ENCODE assay signal across 8 cellular contexts in the genomic region with DNA sequence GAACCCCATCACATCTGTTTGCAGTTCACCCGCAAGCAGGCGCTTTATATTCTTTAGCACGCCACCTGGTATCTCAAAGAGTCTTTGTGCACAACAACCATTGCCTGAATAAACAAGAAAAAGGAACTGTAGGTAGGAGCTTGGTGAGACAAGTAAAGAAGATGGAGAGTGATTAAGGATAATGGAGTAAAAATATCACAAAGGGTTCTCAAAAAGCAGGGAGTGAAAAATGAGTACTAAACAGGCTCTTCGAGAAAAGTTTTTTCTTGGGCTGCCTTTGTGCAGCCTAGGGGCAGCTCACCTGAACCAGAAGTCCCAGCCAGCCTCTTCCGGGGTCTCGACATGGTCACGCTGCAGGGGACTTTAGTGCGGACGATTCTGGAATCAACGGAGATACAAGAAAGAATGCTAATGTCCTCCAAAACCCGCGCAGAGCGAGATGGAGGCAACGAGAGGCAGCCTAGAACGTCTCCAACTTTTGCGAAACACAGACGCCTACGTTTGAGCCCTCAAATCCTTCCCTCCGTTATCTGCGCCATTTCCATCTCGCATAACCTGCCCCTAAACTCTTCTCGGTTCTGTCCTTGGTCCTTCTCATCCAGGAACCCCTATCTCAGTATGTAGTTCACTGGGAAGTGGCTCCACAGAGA. TPM values are rescaled to one million over a fixed set of nuclear protein-coding genes. Genes with fewer than 3 reads are reported as not detected.
DNase-seq lines count a peak whose midpoint lies in the region; ATAC-seq and TF ChIP-seq lines count a peak whose summit lies in the region.

No MANE protein-coding gene starts in this region.

- peak; percentile 20 for ATAC-seq in GM21786 (IDR thresholded peaks at IDR 0.05; ENCODE audit: unreplicated experiment)
- ATAC-seq in gastroesophageal sphincter = peak; percentile 48

- DNase-seq in GM03348 (ENCODE audit: low spot score) (peak; percentile 59), trophoblast cell (peak in 1 of 2 donors; percentile 51), NCI-H510A treated with DMSO at 0.1 percent for 48 hours (lab: John Stamatoyannopoulos, UW) (no peak), NCI-H1930 (lab: John Stamatoyannopoulos, UW) (no peak)
- peak; percentile 43 for DNase-seq in activated T-cell treated with anti-CD3 and anti-CD28 coated beads, Interleukin-2, amount 50 U/mL, for 1 hour

- no peak overlapping the region for H4K91ac ChIP-seq in trophoblast cell (ENCODE audit: low read depth, low read length)

- no peak overlapping the region for H2BK120ac ChIP-seq in trophoblast cell (ENCODE audit: insufficient read depth, low read length, poor library complexity)

- H3K18ac ChIP-seq in trophoblast cell (ENCODE audit: low read length) = no peak overlapping the region

- H3K14ac ChIP-seq in trophoblast cell (ENCODE audit: low read length) = no peak overlapping the region

- H3K23ac ChIP-seq in trophoblast cell (ENCODE audit: low read length) = no peak overlapping the region

- H3K27ac ChIP-seq in KMS-11 (no peak overlapping the region), gastroesophageal sphincter (peak overlapping the region; percentile 18 to 83 (median 76)), trophoblast cell (ENCODE audit: low read depth, low read length) (no peak overlapping the region)

- H3K36me3 ChIP-seq in KMS-11 (ENCODE audit: insufficient read depth) = no peaks in the 10 kb centered on the region
- peaks cover 0 to 50% of the 10 kb centered on the region in 2 donors for H3K36me3 ChIP-seq in gastroesophageal sphincter
- peaks cover 2 to 20% of the 10 kb centered on the region in 2 experiments for H3K36me3 ChIP-seq in trophoblast cell (ENCODE audit: control insufficient read depth in 1 of 2, insufficient read depth in 2 of 2, low read length in 2 of 2)

- H3K79me2 ChIP-seq in KMS-11 (ENCODE audit: insufficient read depth, low read depth) = no peaks in the 10 kb centered on the region
- peaks cover 3% of the 10 kb centered on the region for H3K79me2 ChIP-seq in trophoblast cell (ENCODE audit: control insufficient read depth, insufficient read depth, low read length, poor library complexity)

- no peak for TF ChIP-seq EP300 in gastroesophageal sphincter (IDR thresholded peaks at IDR 0.05)

- TF ChIP-seq CTCF in KMS-11 (conservative IDR thresholded peaks at IDR 0.05; ENCODE audit: low read depth, low read length) = no peak
- no peak for TF ChIP-seq CTCF in gastroesophageal sphincter (IDR thresholded peaks at IDR 0.05)

- no peaks in the 10 kb centered on the region for H3K27me3 ChIP-seq in KMS-11 (ENCODE audit: insufficient read depth, low read depth)
- H3K27me3 ChIP-seq in gastroesophageal sphincter = no peaks in the 10 kb centered on the region
- H3K27me3 ChIP-seq in trophoblast cell (ENCODE audit: insufficient read depth, low read length) = no peaks in the 10 kb centered on the region

- TF ChIP-seq POLR2A in gastroesophageal sphincter (IDR thresholded peaks at IDR 0.05) = no peak

- H3K4me3 ChIP-seq in KMS-11 (IDR thresholded peaks at IDR 0.05; ENCODE audit: insufficient read depth, low read depth, low read length) = no peak overlapping the region
- peak overlapping the region; percentile 66 to 87 for H3K4me3 ChIP-seq in gastroesophageal sphincter
- H3K4me3 ChIP-seq in trophoblast cell (ENCODE audit: low read depth, low read length) = peak overlapping the region; percentile 66

- no peak overlapping the region for H2AK5ac ChIP-seq in trophoblast cell (ENCODE audit: low read length)

- H2AFZ ChIP-seq in KMS-11 (ENCODE audit: low read depth) (peak overlapping the region; percentile 89), trophoblast cell (ENCODE audit: insufficient read depth, low read length, poor library complexity) (peak overlapping the region; percentile 77)

- H3K4me1 ChIP-seq in KMS-11 (ENCODE audit: low read depth, poor library complexity, severe bottlenecking) (peaks cover 24% of the 10 kb centered on the region), gastroesophageal sphincter (peaks cover 9 to 38% (median 12%) of the 10 kb centered on the region in 3 donors), trophoblast cell (ENCODE audit: control insufficient read depth in 1 of 2, insufficient read depth in 2 of 2, low read length in 2 of 2) (peaks cover 0 to 2% of the 10 kb centered on the region in 2 experiments)

- peak overlapping the region; percentile 51 for H4K8ac ChIP-seq in trophoblast cell (ENCODE audit: low read depth, low read length)

- no peak overlapping the region for H2BK12ac ChIP-seq in trophoblast cell (ENCODE audit: low read length)

- H3K9ac ChIP-seq in KMS-11 (no peak overlapping the region), trophoblast cell (ENCODE audit: low read length) (peak overlapping the region; percentile 6)

- 0 to 1% methylated on average over 15 to 21 of the region's 22 CpGs for WGBS in gastroesophageal sphincter (ENCODE audit: low coverage in 1 of 2), 2 donors
- no CpG with 5 or more reads among the region's 22 CpGs for WGBS in trophoblast cell (ENCODE audit: extremely low coverage, insufficient coverage, insufficient read length)

- H4K20me1 ChIP-seq in KMS-11 (ENCODE audit: insufficient read depth) = no peaks in the 10 kb centered on the region

- no peak overlapping the region for H2BK5ac ChIP-seq in trophoblast cell (ENCODE audit: low read depth, low read length, poor library complexity)

- H3K9me3 ChIP-seq in gastroesophageal sphincter (no peaks in the 10 kb centered on the region), trophoblast cell (ENCODE audit: insufficient read depth, low read depth, low read length) (no peaks in the 10 kb centered on the region)

- H3K4me2 ChIP-seq in KMS-11 = peak overlapping the region; percentile 66
- H3K4me2 ChIP-seq in trophoblast cell (ENCODE audit: low read length) = peak overlapping the region; percentile 75

- peak overlapping the region; percentile 27 for H4K12ac ChIP-seq in trophoblast cell (ENCODE audit: low read depth, low read length)

- peaks cover 3% of the 10 kb centered on the region for H3K79me1 ChIP-seq in trophoblast cell (ENCODE audit: low read length)

- H3K4ac ChIP-seq in trophoblast cell (ENCODE audit: low read depth, low read length) = no peak overlapping the region

RNA-seq across cellular contexts. Expression of gene THYN1, which starts 0.5 kb away (rescaled TPM):
- total RNA-seq in gastroesophageal sphincter = 10 to 100 TPM; 54.0 to 74.4 (median 55.4) TPM
- 27.6 and 30.3 TPM in 2 replicates for polyA plus RNA-seq in trophoblast cell (2013)

RNA-seq across cellular contexts. Expression of gene ACAD8, which starts 0.7 kb away (rescaled TPM):
- 10 to 100 TPM; 20.1 to 28.8 (median 22.3) TPM for total RNA-seq in gastroesophageal sphincter
- 9.7 and 9.9 TPM in 2 replicates for polyA plus RNA-seq in trophoblast cell (2013)

RNA-seq across cellular contexts. Expression of gene GLB1L3, which starts 23.5 kb away (rescaled TPM):
- under 1 TPM in 1 of 4 donors, not detected in 3; 0.42 TPM for total RNA-seq in gastroesophageal sphincter
- not detected in 2 replicates for polyA plus RNA-seq in trophoblast cell (2013)

RNA-seq across cellular contexts. Expression of gene VPS26B, which starts 28.2 kb away (rescaled TPM):
- total RNA-seq in gastroesophageal sphincter = 10 to 100 TPM; 27.6 to 56.4 (median 45.0) TPM
- polyA plus RNA-seq in trophoblast cell (2013) = 21.9 and 22.7 TPM in 2 replicates

RNA-seq across cellular contexts. Expression of gene NCAPD3, which starts 28.9 kb away (rescaled TPM):
- 10 to 100 TPM in 2 of 4 donors, 1 to 10 TPM in 2; 7.0 to 13.8 (median 11.4) TPM for total RNA-seq in gastroesophageal sphincter
- 12.2 and 12.7 TPM in 2 replicates for polyA plus RNA-seq in trophoblast cell (2013)

Comparison
In these comparisons a context has a peak if more than half of its experiments do, and no peak if none do; other contexts are left out.
1. DNase-seq: peak in GM03348 (single experiment) and activated T-cell treated with anti-CD3 and anti-CD28 coated beads, Interleukin-2, amount 50 U/mL, for 1 hour (single experiment); none in NCI-H510A treated with DMSO at 0.1 percent for 48 hours (single experiment) and NCI-H1930 (0 of 2).
2. H3K27ac ChIP-seq: peak in gastroesophageal sphincter (4 of 4); none in KMS-11 (single experiment) and trophoblast cell (single experiment).